Comparison of ENCODE assay signal across 1 cellular context in the genomic region with DNA sequence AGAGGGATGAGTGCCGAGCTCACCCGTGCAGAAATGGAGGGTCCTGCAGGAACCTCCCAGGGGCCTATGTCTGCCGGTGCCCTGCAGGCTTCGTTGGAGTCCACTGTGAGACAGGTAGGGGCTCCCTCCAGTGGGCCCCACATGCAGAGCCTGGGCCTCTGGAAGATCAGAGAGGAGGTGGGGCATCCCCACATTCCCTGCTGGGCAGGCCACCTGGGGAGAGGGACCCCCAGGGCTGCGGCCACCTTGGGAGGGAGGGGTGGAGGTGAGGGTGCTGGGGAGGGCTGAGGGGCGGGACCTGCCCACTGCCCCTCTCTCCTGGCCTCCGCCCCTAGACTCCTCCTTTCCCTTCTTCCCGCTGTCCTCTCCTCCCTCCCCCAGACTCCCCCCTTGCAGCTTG.
TF ChIP-seq lines count a peak whose summit lies in the region.

No MANE protein-coding gene starts in this region.

TF ChIP-seq in A549, 52 proteins besides CTCF, POLR2A, EP300 and RAD21 (continued from another document):
- TF ChIP-seq, protein P1, sequence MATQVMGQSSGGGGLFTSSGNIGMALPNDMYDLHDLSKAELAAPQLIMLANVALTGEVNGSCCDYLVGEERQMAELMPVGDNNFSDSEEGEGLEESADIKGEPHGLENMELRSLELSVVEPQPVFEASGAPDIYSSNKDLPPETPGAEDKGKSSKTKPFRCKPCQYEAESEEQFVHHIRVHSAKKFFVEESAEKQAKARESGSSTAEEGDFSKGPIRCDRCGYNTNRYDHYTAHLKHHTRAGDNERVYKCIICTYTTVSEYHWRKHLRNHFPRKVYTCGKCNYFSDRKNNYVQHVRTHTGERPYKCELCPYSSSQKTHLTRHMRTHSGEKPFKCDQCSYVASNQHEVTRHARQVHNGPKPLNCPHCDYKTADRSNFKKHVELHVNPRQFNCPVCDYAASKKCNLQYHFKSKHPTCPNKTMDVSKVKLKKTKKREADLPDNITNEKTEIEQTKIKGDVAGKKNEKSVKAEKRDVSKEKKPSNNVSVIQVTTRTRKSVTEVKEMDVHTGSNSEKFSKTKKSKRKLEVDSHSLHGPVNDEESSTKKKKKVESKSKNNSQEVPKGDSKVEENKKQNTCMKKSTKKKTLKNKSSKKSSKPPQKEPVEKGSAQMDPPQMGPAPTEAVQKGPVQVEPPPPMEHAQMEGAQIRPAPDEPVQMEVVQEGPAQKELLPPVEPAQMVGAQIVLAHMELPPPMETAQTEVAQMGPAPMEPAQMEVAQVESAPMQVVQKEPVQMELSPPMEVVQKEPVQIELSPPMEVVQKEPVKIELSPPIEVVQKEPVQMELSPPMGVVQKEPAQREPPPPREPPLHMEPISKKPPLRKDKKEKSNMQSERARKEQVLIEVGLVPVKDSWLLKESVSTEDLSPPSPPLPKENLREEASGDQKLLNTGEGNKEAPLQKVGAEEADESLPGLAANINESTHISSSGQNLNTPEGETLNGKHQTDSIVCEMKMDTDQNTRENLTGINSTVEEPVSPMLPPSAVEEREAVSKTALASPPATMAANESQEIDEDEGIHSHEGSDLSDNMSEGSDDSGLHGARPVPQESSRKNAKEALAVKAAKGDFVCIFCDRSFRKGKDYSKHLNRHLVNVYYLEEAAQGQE (IDR thresholded peaks at IDR 0.05): no peak
- TF ChIP-seq HMGXB4 (CRISPR knock-in tag; IDR thresholded peaks at IDR 0.05; ENCODE audit: borderline replicate concordance): no peak
- TF ChIP-seq SMC3 (IDR thresholded peaks at IDR 0.05): no peak
